Comparison of ENCODE assay signal across 17 cellular contexts in genomic region chr3:143538577-143538981, GRCh38.
DNase-seq lines count a peak whose midpoint lies in the region; ATAC-seq and TF ChIP-seq lines count a peak whose summit lies in the region.
"Had no signal": no experiment of that assay in that cellular context is flagged by ENCODE, and none has a peak within 500 bp of the region (broad histone marks: within the 10 kb centered on the region; RNA-seq: fewer than 3 reads in every experiment).

No MANE protein-coding gene starts in this region.

- peaks cover 48% of the 10 kb centered on the region for H3K4me1 Mint-ChIP-seq in osteocyte (ENCODE audit: unreplicated experiment)

- intact Hi-C loops in esophagus muscularis mucosa (cut with DNase I): no loop called here

- H3K27ac Mint-ChIP-seq in osteocyte (ENCODE audit: unreplicated experiment): peak overlapping the region; percentile 83
- H3K27ac Mint-ChIP-seq: activated naive CD8-positive, alpha-beta T cell treated with anti-CD3 and anti-CD28 coated beads, Interleukin-2, amount 10 ng/mL, durations not matched to agents 7 days and 5 days; CD4-positive, CD25-positive, alpha-beta regulatory T cell; effector memory CD8-positive, alpha-beta T cell; progenitor cell of endocrine pancreas had no signal

- 50% methylated on average over 2 of the region's 2 CpGs for WGBS in esophagus muscularis mucosa

- TF ChIP-seq CTCF in DND-41 (IDR thresholded peaks at IDR 0.05; ENCODE audit: borderline replicate concordance, extremely low read depth, low read length, poor library complexity, severe bottlenecking): no peak
- no peak for TF ChIP-seq CTCF in esophagus muscularis mucosa (IDR thresholded peaks at IDR 0.05)
- no peak for TF ChIP-seq CTCF in osteocyte (IDR thresholded peaks at IDR 0.05)

- 0 out of 3 replicates have a peak, but pooled peaks have one; percentile 34 for ATAC-seq in DND-41 (ENCODE audit: insufficient read depth, low read depth)
- no peak for ATAC-seq in GM21515 (IDR thresholded peaks at IDR 0.05; ENCODE audit: unreplicated experiment)
- ATAC-seq: effector memory CD8-positive, alpha-beta T cell; SK-N-SH treated with all-trans-retinoic acid at 6 μM for 48 hours had no signal

- no peak for TF ChIP-seq POLR2A in esophagus muscularis mucosa (IDR thresholded peaks at IDR 0.05; ENCODE audit: low read depth)

- H3K4me3 Mint-ChIP-seq in osteocyte (ENCODE audit: unreplicated experiment): no peak overlapping the region
- H3K4me3 Mint-ChIP-seq: activated naive CD8-positive, alpha-beta T cell treated with anti-CD3 and anti-CD28 coated beads, Interleukin-2, amount 10 ng/mL, durations not matched to agents 7 days and 5 days; CD4-positive, CD25-positive, alpha-beta regulatory T cell; effector memory CD8-positive, alpha-beta T cell had no signal

- no peak for TF ChIP-seq EP300 in esophagus muscularis mucosa (IDR thresholded peaks at IDR 0.05)

- H2AFZ ChIP-seq in DND-41 (ENCODE audit: low read depth, low read length): 0 out of 2 replicates have a peak overlapping the region, but pooled peaks have one; percentile 9

- H3K27me3 Mint-ChIP-seq in osteocyte (ENCODE audit: unreplicated experiment): no peaks in the 10 kb centered on the region
- H3K27me3 Mint-ChIP-seq: activated naive CD8-positive, alpha-beta T cell treated with anti-CD3 and anti-CD28 coated beads, Interleukin-2, amount 10 ng/mL, durations not matched to agents 7 days and 5 days; CD4-positive, CD25-positive, alpha-beta regulatory T cell; effector memory CD8-positive, alpha-beta T cell had no signal

- H4K20me1 ChIP-seq in DND-41 (ENCODE audit: insufficient read depth, low read length): no peaks in the 10 kb centered on the region

- H3K9me3 ChIP-seq in DND-41 (ENCODE audit: insufficient read depth, low read length, severe bottlenecking): no peaks in the 10 kb centered on the region
- no peaks in the 10 kb centered on the region for H3K9me3 ChIP-seq in esophagus muscularis mucosa
- H3K9me3 ChIP-seq: stomach had no signal

- no peaks in the 10 kb centered on the region for H3K79me2 ChIP-seq in DND-41 (ENCODE audit: insufficient read depth, low read length)

- H3K4me3 ChIP-seq in DND-41 (ENCODE audit: low read depth in 1 of 2, low read length in 2 of 2): no peak overlapping the region
- H3K4me3 ChIP-seq in esophagus muscularis mucosa: no peak overlapping the region
- H3K4me3 ChIP-seq: stomach had no signal

- no peak overlapping the region for H3K4me2 ChIP-seq in DND-41 (ENCODE audit: insufficient read depth, low read length)

- H3K9ac ChIP-seq in DND-41 (ENCODE audit: low read depth, low read length): no peak overlapping the region

- no peaks in the 10 kb centered on the region for H3K9me3 Mint-ChIP-seq in osteocyte (ENCODE audit: unreplicated experiment)
- H3K9me3 Mint-ChIP-seq: CD4-positive, CD25-positive, alpha-beta regulatory T cell; effector memory CD8-positive, alpha-beta T cell had no signal

- H3K27ac ChIP-seq in DND-41 (ENCODE audit: low read length): no peak overlapping the region
- H3K27ac ChIP-seq in esophagus muscularis mucosa (replicated peaks in 1 of 4): peak overlapping the region; percentile 50 to 62 (median 54)
- H3K27ac ChIP-seq: WERI-Rb-1 had no signal

- H3K4me1 ChIP-seq in DND-41 (ENCODE audit: insufficient read depth, low read length) (peaks cover 24% of the 10 kb centered on the region), esophagus muscularis mucosa (peaks cover 3 to 37% (median 34%) of the 10 kb centered on the region in 4 donors)

- no peaks in the 10 kb centered on the region for H3K36me3 ChIP-seq in DND-41 (ENCODE audit: insufficient read depth, low read length)
- H3K36me3 ChIP-seq in esophagus muscularis mucosa: no peaks in the 10 kb centered on the region
- H3K36me3 ChIP-seq: stomach, WERI-Rb-1 had no signal

- DNase-seq in DND-41: no peak
- peak; percentile 87 for DNase-seq in LHCN-M2 (ENCODE audit: low read depth)
- no peak for DNase-seq in esophagus muscularis mucosa (ENCODE audit: extremely low spot score)
- no peak for DNase-seq in osteocyte (ENCODE audit: extremely low spot score, unreplicated experiment)
- DNase-seq in T1000 (lab: John Stamatoyannopoulos, UW): no peak
- DNase-seq in NCI-H2171 treated with DMSO at 0.1 percent for 48 hours (lab: John Stamatoyannopoulos, UW): no peak
- no peak for DNase-seq in HK-2 (ENCODE audit: unreplicated experiment)
- DNase-seq: activated naive CD8-positive, alpha-beta T cell treated with anti-CD3 and anti-CD28 coated beads, Interleukin-2, amount 10 ng/mL, durations not matched to agents 7 days and 5 days; CD4-positive, CD25-positive, alpha-beta regulatory T cell; effector memory CD8-positive, alpha-beta T cell; NCI-H2107; stimulated activated CD4-positive, alpha-beta T cell treated with anti-CD3 and anti-CD28 coated beads, Interleukin-4, amount 100 ng/mL, for 24 hours; stomach; WERI-Rb-1 had no signal

- H3K27me3 ChIP-seq in DND-41 (ENCODE audit: insufficient read depth, low read length, poor library complexity) (no peaks in the 10 kb centered on the region), esophagus muscularis mucosa (no peaks in the 10 kb centered on the region)
- H3K27me3 ChIP-seq: stomach had no signal

- H3K36me3 Mint-ChIP-seq in osteocyte (ENCODE audit: unreplicated experiment): no peaks in the 10 kb centered on the region
- H3K36me3 Mint-ChIP-seq: activated naive CD8-positive, alpha-beta T cell treated with anti-CD3 and anti-CD28 coated beads, Interleukin-2, amount 10 ng/mL, durations not matched to agents 7 days and 5 days had no signal
